25 cellular contexts compared by ENCODE assay signal in the genomic region with DNA sequence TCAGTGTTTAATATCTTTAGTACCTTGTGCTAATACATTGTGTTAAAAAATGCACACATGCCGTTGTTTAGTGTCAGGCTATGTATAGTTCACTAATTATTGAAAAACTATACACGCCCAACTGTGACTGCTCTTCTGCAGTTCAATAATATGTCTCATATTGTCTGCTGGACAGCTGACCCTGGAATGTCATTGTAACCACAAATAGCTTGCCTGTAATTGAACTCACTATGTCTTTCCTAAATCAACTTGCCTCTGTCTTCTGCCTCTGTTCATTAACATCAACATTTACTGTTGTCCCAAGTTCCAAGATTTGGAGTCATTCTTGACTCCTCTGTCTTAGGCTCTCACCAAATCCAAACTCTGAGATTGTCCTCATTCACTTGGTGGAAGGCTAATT.
DNase-seq lines count a peak whose midpoint lies in the region; ATAC-seq and TF ChIP-seq lines count a peak whose summit lies in the region.
"Had no signal": no experiment of that assay in that cellular context is flagged by ENCODE, and none has a peak within 500 bp of the region (broad histone marks: within the 10 kb centered on the region; RNA-seq: fewer than 3 reads in every experiment).

No MANE protein-coding gene starts in this region.

- intact Hi-C loops in CD14-positive monocyte (cut with micrococcal nuclease), result no loop called here

- DNase-seq in CD14-positive monocyte (ENCODE audit: low spot score) (no peak), memory B cell (ENCODE audit: low spot score in 2 of 2) (no peak), GM13977 (ENCODE audit: low spot score) (no peak), midbrain (lab: John Stamatoyannopoulos, UW) (no peak)
- DNase-seq in activated CD4-positive, alpha-beta T cell treated with anti-CD3 and anti-CD28 coated beads for 1 hour, result no peak
- DNase-seq: BE2C; CD4-positive, alpha-beta T cell; COR-L47; DMS 273 treated with DMSO at 0.1 percent for 48 hours; DMS79 treated with DMSO at 0.1 percent for 48 hours; KG1; NCI-H1105; NCI-H146; NCI-H2029; NCI-H226; NCI-H510A treated with DMSO at 0.1 percent for 48 hours; NCI-H774 had no signal

- peak overlapping the region; percentile 43 to 92 (median 70) for H3K27ac Mint-ChIP-seq in CD14-positive monocyte
- peak overlapping the region; percentile 78 for H3K27ac Mint-ChIP-seq in memory B cell
- peak overlapping the region; percentile 89 for H3K27ac Mint-ChIP-seq in stimulated activated memory B cell treated with anti-CD40 and anti-IgM and Interleukin-4, amounts not matched to agents 10 μg/mL and 1 μg/mL and 100 μg/mL, for 72 hours
- H3K27ac Mint-ChIP-seq: CD4-positive, alpha-beta T cell; GM23338 had no signal

- no peaks in the 10 kb centered on the region for H3K9me3 ChIP-seq in OCI-LY3 (ENCODE audit: insufficient read depth, low read length)
- H3K9me3 ChIP-seq: A549, BE2C, HAP-1, SJSA1 had no signal

- H3K27me3 Mint-ChIP-seq in CD14-positive monocyte (ENCODE audit: low read depth in 3 of 3) (peaks cover 0 to 3% (median 0%) of the 10 kb centered on the region in 3 donors), memory B cell (no peaks in the 10 kb centered on the region)
- no peaks in the 10 kb centered on the region for H3K27me3 Mint-ChIP-seq in stimulated activated memory B cell treated with anti-CD40 and anti-IgM and Interleukin-4, amounts not matched to agents 10 μg/mL and 1 μg/mL and 100 μg/mL, for 72 hours

- H3K27me3 ChIP-seq in OCI-LY3 (ENCODE audit: low read depth, low read length), result no peaks in the 10 kb centered on the region
- H3K27me3 ChIP-seq: BE2C, SJSA1 had no signal

- H3K4me3 Mint-ChIP-seq in CD14-positive monocyte, result peak overlapping the region; percentile 58 to 91
- H3K4me3 Mint-ChIP-seq in memory B cell, result peak overlapping the region; percentile 99
- peak overlapping the region; percentile 75 for H3K4me3 Mint-ChIP-seq in stimulated activated memory B cell treated with anti-CD40 and anti-IgM and Interleukin-4, amounts not matched to agents 10 μg/mL and 1 μg/mL and 100 μg/mL, for 72 hours
- H3K4me3 Mint-ChIP-seq: CD4-positive, alpha-beta T cell; GM23338 had no signal

- H3K4me2 ChIP-seq in OCI-LY3 (ENCODE audit: low read length), result peak overlapping the region; percentile 53
- H3K4me2 ChIP-seq: A549, GM23338 had no signal

- peaks cover 3% of the 10 kb centered on the region; the same call in 1 of the 2 replicates for H4K20me1 ChIP-seq in OCI-LY3 (ENCODE audit: insufficient read depth, low read length)

- peaks cover 78% of the 10 kb centered on the region for H3K79me2 ChIP-seq in OCI-LY3 (ENCODE audit: low read length)

- H3K9me3 Mint-ChIP-seq in CD14-positive monocyte (no peaks in the 10 kb centered on the region), memory B cell (no peaks in the 10 kb centered on the region)
- H3K9me3 Mint-ChIP-seq in stimulated activated memory B cell treated with anti-CD40 and anti-IgM and Interleukin-4, amounts not matched to agents 10 μg/mL and 1 μg/mL and 100 μg/mL, for 72 hours, result no peaks in the 10 kb centered on the region
- H3K9me3 Mint-ChIP-seq: CD4-positive, alpha-beta T cell; GM23338 had no signal

- H3K4me1 Mint-ChIP-seq in CD14-positive monocyte, result peaks cover 65% of the 10 kb centered on the region
- H3K4me1 Mint-ChIP-seq in memory B cell, result peaks cover 45% of the 10 kb centered on the region
- peaks cover 75% of the 10 kb centered on the region for H3K4me1 Mint-ChIP-seq in stimulated activated memory B cell treated with anti-CD40 and anti-IgM and Interleukin-4, amounts not matched to agents 10 μg/mL and 1 μg/mL and 100 μg/mL, for 72 hours

- peaks cover 83% of the 10 kb centered on the region for H3K4me1 ChIP-seq in OCI-LY3 (ENCODE audit: low read length)
- H3K4me1 ChIP-seq: A549, BE2C, SJSA1 had no signal

- H2AFZ ChIP-seq in OCI-LY3 (ENCODE audit: low read depth, low read length), result no peak overlapping the region
- H2AFZ ChIP-seq: GM23338 had no signal

- H3K4me3 ChIP-seq in OCI-LY3 (ENCODE audit: low read length), result peak overlapping the region; percentile 45
- H3K4me3 ChIP-seq: A549, GM23338, HAP-1, SJSA1 had no signal

- in situ Hi-C loops in GM13977 (cut with MboI; ENCODE audit: low pct_unique_long_range_greater_than_20kb, low sequenced_read_pairs, unreplicated experiment), result no loop called here

- peaks cover 51% of the 10 kb centered on the region for H3K36me3 ChIP-seq in OCI-LY3 (replicated peaks; ENCODE audit: low read depth, low read length)
- H3K36me3 ChIP-seq: BE2C, HAP-1, SJSA1 had no signal

- H3K9ac ChIP-seq in OCI-LY3 (ENCODE audit: low read length), result peak overlapping the region; percentile 87

- H3K27ac ChIP-seq in OCI-LY3 (ENCODE audit: low read length), result peak overlapping the region; percentile 69
- H3K27ac ChIP-seq: A549, SJSA1 had no signal

- TF ChIP-seq CTCF in CD14-positive monocyte (IDR thresholded peaks at IDR 0.05), result no peak
- no peak for TF ChIP-seq CTCF in OCI-LY3 (IDR thresholded peaks at IDR 0.05; ENCODE audit: low read depth, low read length)
- no peak for TF ChIP-seq CTCF in GM13977 (IDR thresholded peaks at IDR 0.05; ENCODE audit: extremely low read depth, insufficient read depth, missing control alignments)

- no peak for ATAC-seq in memory B cell (ENCODE audit: low read depth)
- ATAC-seq in stimulated activated memory B cell treated with anti-CD40 and anti-IgM and Interleukin-4, amounts not matched to agents 10 μg/mL and 1 μg/mL and 100 μg/mL, for 72 hours, result no peak
- ATAC-seq in HG02642 (IDR thresholded peaks at IDR 0.05; ENCODE audit: poor library complexity, unreplicated experiment), result no peak
- ATAC-seq: A549, GM23338, Right ventricle myocardium inferior had no signal

- H3K36me3 Mint-ChIP-seq in CD14-positive monocyte (peaks cover 35 to 58% of the 10 kb centered on the region in 2 donors), memory B cell (peaks cover 58% of the 10 kb centered on the region)
- H3K36me3 Mint-ChIP-seq in stimulated activated memory B cell treated with anti-CD40 and anti-IgM and Interleukin-4, amounts not matched to agents 10 μg/mL and 1 μg/mL and 100 μg/mL, for 72 hours, result no peaks in the 10 kb centered on the region
